In genomic region chr5:168167338-168167737, GRCh38 we compare ENCODE assay signal across 25 cellular contexts.
DNase-seq lines count a peak whose midpoint lies in the region; ATAC-seq, FAIRE-seq and TF ChIP-seq lines count a peak whose summit lies in the region.
"Had no signal": no experiment of that assay in that cellular context is flagged by ENCODE, and none has a peak within 500 bp of the region (broad histone marks: within the 10 kb centered on the region; RNA-seq: fewer than 3 reads in every experiment).

No MANE protein-coding gene starts in this region.

- SMC1A ChIA-PET in GM12878 (lab: Charles Lee; ENCODE audit: uncharacterized antibody, unreplicated experiment), result no interaction called here

- POLR2A ChIA-PET in GM12878 (lab: Charles Lee), result no interaction called here
- POLR2A ChIA-PET in CD8-positive, alpha-beta memory T cell (lab: Charles Lee), result no interaction called here

- H3K27ac Mint-ChIP-seq in nephron progenitor cell, result peak overlapping the region; percentile 51
- no peak overlapping the region for H3K27ac Mint-ChIP-seq in CD8-positive, alpha-beta memory T cell
- H3K27ac Mint-ChIP-seq: CD14-positive monocyte; CD4-positive, alpha-beta T cell had no signal

- TF ChIP-seq POLR2A in GM12878 (IDR thresholded peaks at IDR 0.05; ENCODE audit: low read depth, low read length), result no peak

- H3K4me3 Mint-ChIP-seq in nephron progenitor cell, result no peak overlapping the region
- H3K4me3 Mint-ChIP-seq in CD8-positive, alpha-beta memory T cell, result no peak overlapping the region
- H3K4me3 Mint-ChIP-seq: CD4-positive, alpha-beta T cell had no signal

- intact Hi-C loops in cardiac septum (cut with DNase I), result no loop called here
- intact Hi-C loops in heart right ventricle (cut with DNase I), result no loop called here
- intact Hi-C loops in GM12878 (cut with micrococcal nuclease; ENCODE audit: unreplicated experiment), result no loop called here

- FAIRE-seq in GM12878 (lab: Jason Lieb, UNC), result no peak
- FAIRE-seq: A549, GM12892, GM19239, H1 had no signal

- peak overlapping the region in 1 of 10 donors; percentile 1 for H3K27ac ChIP-seq in heart right ventricle
- H3K27ac ChIP-seq in GM12878 (ENCODE audit: control insufficient read depth, insufficient read depth), result no peak overlapping the region
- no peak overlapping the region for H3K27ac ChIP-seq in CD8-positive, alpha-beta memory T cell (ENCODE audit: low read depth, low read length)
- H3K27ac ChIP-seq: A549; BLaER1 treated with 17β-estradiol and CSF1 and Interleukin-3, amounts not matched to agents 10 nM and 100 nM; GM23248 had no signal

- peaks cover 13% of the 10 kb centered on the region for H3K27me3 Mint-ChIP-seq in nephron progenitor cell (ENCODE audit: low read depth, poor library complexity)
- peaks cover 5 to 9% of the 10 kb centered on the region in 2 donors for H3K27me3 Mint-ChIP-seq in CD8-positive, alpha-beta memory T cell

- TF ChIP-seq EP300 in GM12878 (IDR thresholded peaks at IDR 0.05; ENCODE audit: borderline replicate concordance in 1 of 2, control insufficient read depth in 1 of 2, low read depth in 2 of 2, low read length in 2 of 2), result no peak

- H3K4me1 ChIP-seq in heart right ventricle, result peaks cover 0 to 71% (median 32%) of the 10 kb centered on the region in 9 donors
- no peaks in the 10 kb centered on the region for H3K4me1 ChIP-seq in GM12878 (ENCODE audit: control insufficient read depth, insufficient read depth, low read length)
- H3K4me1 ChIP-seq in CD8-positive, alpha-beta memory T cell (ENCODE audit: insufficient read depth, low read length), result no peaks in the 10 kb centered on the region
- H3K4me1 ChIP-seq: A549 had no signal

- no peak overlapping the region for H3K9ac ChIP-seq in GM12878 (ENCODE audit: control insufficient read depth, insufficient read depth, low read length)
- H3K9ac ChIP-seq: BLaER1 treated with 17β-estradiol and CSF1 and Interleukin-3, amounts not matched to agents 10 nM and 100 nM; GM23248 had no signal

- 85 to 92% methylated on average over 7 of the region's 7 CpGs for WGBS in heart right ventricle, 2 donors
- WGBS in GM12878 (ENCODE audit: insufficient coverage, insufficient replicate concordance, low lambda C conversion rate, missing lambda C conversion rate), result 61% methylated on average over 7 of the region's 7 CpGs

- CTCF ChIA-PET in GM12878 (lab: Yijun Ruan, JAX), result no interaction called here
- CTCF ChIA-PET in CD8-positive, alpha-beta memory T cell (lab: Charles Lee), result no interaction called here

- H3K79me2 ChIP-seq in GM12878 (ENCODE audit: control insufficient read depth, insufficient read depth, low read length), result no peaks in the 10 kb centered on the region

- peaks cover 0 to 2% (median 0%) of the 10 kb centered on the region in 9 donors for H3K36me3 ChIP-seq in heart right ventricle
- H3K36me3 ChIP-seq in GM12878 (ENCODE audit: control insufficient read depth in 2 of 2, insufficient read depth in 2 of 2, low read length in 1 of 2), result no peaks in the 10 kb centered on the region
- H3K36me3 ChIP-seq in CD8-positive, alpha-beta memory T cell (ENCODE audit: insufficient read depth, low read length), result no peaks in the 10 kb centered on the region
- H3K36me3 ChIP-seq: BE2C had no signal

- RAD21 ChIA-PET in GM12878 (lab: Charles Lee; ENCODE audit: unreplicated experiment), result no interaction called here

- no peak overlapping the region for H3K4me3 ChIP-seq in heart right ventricle
- no peak overlapping the region for H3K4me3 ChIP-seq in GM12878
- no peak overlapping the region for H3K4me3 ChIP-seq in CD8-positive, alpha-beta memory T cell (ENCODE audit: low read length)
- H3K4me3 ChIP-seq: A549; BLaER1 treated with 17β-estradiol and CSF1 and Interleukin-3, amounts not matched to agents 10 nM and 100 nM; GM23248 had no signal

- no TSS peak for BruUV-seq in GM12878 (replicated peaks; lab: Mats Ljungman, UMichigan)

- in situ Hi-C loops in GM12878 (cut with MboI), result no loop called here

- DNase-seq in cardiac septum (ENCODE audit: low spot score), result peak; percentile 29
- no peak for DNase-seq in heart right ventricle
- DNase-seq in GM12878 (ENCODE audit: low read depth, low spot score), result no peak
- DNase-seq in nephron progenitor cell, result no peak
- DNase-seq in CD8-positive, alpha-beta memory T cell, result no peak
- no peak for DNase-seq in globus pallidus (ENCODE audit: low spot score)
- DNase-seq: 8988T; ACHN; AML-193; BE2C; Calu3; CD4-positive, alpha-beta T cell; COR-L47; DMS53; DMS79 treated with DMSO at 0.1 percent for 48 hours; GF-D8; GM23248; H7; HCEC 1CT had no signal

- no peak overlapping the region for H3K4me2 ChIP-seq in GM12878 (ENCODE audit: control insufficient read depth, insufficient read depth)
- H3K4me2 ChIP-seq: A549 had no signal

- no peaks in the 10 kb centered on the region for H3K9me3 ChIP-seq in heart right ventricle
- no peaks in the 10 kb centered on the region for H3K9me3 ChIP-seq in GM12878 (replicated peaks; ENCODE audit: control insufficient read depth, insufficient read depth, low read length)
- H3K9me3 ChIP-seq in CD8-positive, alpha-beta memory T cell (ENCODE audit: low read length), result no peaks in the 10 kb centered on the region
- H3K9me3 ChIP-seq: A549; BE2C; BLaER1 treated with 17β-estradiol and CSF1 and Interleukin-3, amounts not matched to agents 10 nM and 100 nM had no signal

- no peaks in the 10 kb centered on the region for H3K36me3 Mint-ChIP-seq in nephron progenitor cell (ENCODE audit: low read depth)
- no peaks in the 10 kb centered on the region for H3K36me3 Mint-ChIP-seq in CD8-positive, alpha-beta memory T cell
- H3K36me3 Mint-ChIP-seq: CD14-positive monocyte had no signal

- no peak overlapping the region for H2AFZ ChIP-seq in GM12878 (ENCODE audit: control insufficient read depth, low read depth, low read length)
- H2AFZ ChIP-seq: GM23248 had no signal

- H3K27me3 ChIP-seq in heart right ventricle (no peaks in the 10 kb centered on the region), GM12878 (replicated peaks in 1 of 2; ENCODE audit: control insufficient read depth in 2 of 2, insufficient read depth in 2 of 2, low read length in 1 of 2) (peaks cover 0 to 9% of the 10 kb centered on the region in 2 experiments; a peak in 3 of 4 replicates)
- no peaks in the 10 kb centered on the region for H3K27me3 ChIP-seq in CD8-positive, alpha-beta memory T cell (ENCODE audit: insufficient read depth, low read length, poor library complexity, severe bottlenecking)
- H3K27me3 ChIP-seq: BE2C; BLaER1 treated with 17β-estradiol and CSF1 and Interleukin-3, amounts not matched to agents 10 nM and 100 nM had no signal

- H3K4me1 Mint-ChIP-seq in nephron progenitor cell, result peaks cover 66% of the 10 kb centered on the region
- H3K4me1 Mint-ChIP-seq in CD8-positive, alpha-beta memory T cell, result peaks cover 0 to 3% (median 0%) of the 10 kb centered on the region in 3 donors

- no peak for TF ChIP-seq RAD21 in GM12878 (IDR thresholded peaks at IDR 0.05; ENCODE audit: insufficient read depth, low read depth, low read length)

- ATAC-seq in heart right ventricle, result no peak
- ATAC-seq in GM12878, result no peak

- TF ChIP-seq CTCF in heart right ventricle (IDR thresholded peaks at IDR 0.05) (no peak), GM12878 (IDR thresholded peaks at IDR 0.05 in 2 of 3, conservative IDR thresholded peaks at IDR 0.05 in 1 of 3; ENCODE audit: control insufficient read depth in 2 of 3, extremely low read depth in 1 of 3, insufficient read depth in 1 of 3, low read depth in 3 of 3, low read length in 3 of 3) (no peak), nephron progenitor cell (IDR thresholded peaks at IDR 0.05) (no peak)

- no peaks in the 10 kb centered on the region for H3K9me3 Mint-ChIP-seq in nephron progenitor cell
- no peaks in the 10 kb centered on the region for H3K9me3 Mint-ChIP-seq in CD8-positive, alpha-beta memory T cell
- H3K9me3 Mint-ChIP-seq: CD4-positive, alpha-beta T cell had no signal

- no peaks in the 10 kb centered on the region for H4K20me1 ChIP-seq in GM12878 (ENCODE audit: control insufficient read depth, insufficient read depth)
- H4K20me1 ChIP-seq: BLaER1 treated with 17β-estradiol and CSF1 and Interleukin-3, amounts not matched to agents 10 nM and 100 nM had no signal

TF ChIP-seq in GM12878, 131 proteins besides CTCF, POLR2A, EP300 and RAD21:
- TF ChIP-seq SRF (IDR thresholded peaks at IDR 0.05; ENCODE audit: low read depth in 2 of 2, low read length in 2 of 2), result no peak
- peak; percentile 14; the same call in 1 of the 2 replicates for TF ChIP-seq EED (IDR thresholded peaks at IDR 0.05; ENCODE audit: low read depth)
TF ChIP-seq in GM12878: peak in this region for 1.
